In genomic region chr5:45695011-45695667, GRCh38 we compare ENCODE assay signal across 1 cellular context.
TF ChIP-seq lines count a peak whose summit lies in the region.

No MANE protein-coding gene starts in this region.

TF ChIP-seq in SK-N-SH, 30 proteins besides CTCF, POLR2A, EP300 and RAD21 (continued from another document):
- TF ChIP-seq REST (IDR thresholded peaks at IDR 0.05; ENCODE audit: low read depth, low read length), result no peak
- TF ChIP-seq FOXJ3 (CRISPR knock-in tag; IDR thresholded peaks at IDR 0.05), result no peak
- TF ChIP-seq ZBTB33 (IDR thresholded peaks at IDR 0.05; ENCODE audit: borderline replicate concordance, low read depth), result no peak
- TF ChIP-seq SMC3 (IDR thresholded peaks at IDR 0.05; ENCODE audit: low read depth, low read length), result no peak
- TF ChIP-seq TCF12 (IDR thresholded peaks at IDR 0.05), result no peak
- no peak for TF ChIP-seq EZH2phosphoT487 (IDR thresholded peaks at IDR 0.05; ENCODE audit: borderline replicate concordance, low read depth)
- no peak for TF ChIP-seq FOSL2 (IDR thresholded peaks at IDR 0.05; ENCODE audit: borderline replicate concordance, low read depth)
- TF ChIP-seq CHD2 (IDR thresholded peaks at IDR 0.05; ENCODE audit: low read length, partially characterized antibody), result no peak
- TF ChIP-seq MEF2A (IDR thresholded peaks at IDR 0.05; ENCODE audit: borderline replicate concordance, low read depth), result no peak
- no peak for TF ChIP-seq RCOR1 (IDR thresholded peaks at IDR 0.05; ENCODE audit: low read length)
- TF ChIP-seq GATA2 (CRISPR knock-in tag; IDR thresholded peaks at IDR 0.05), result no peak
- no peak for TF ChIP-seq SIN3A (IDR thresholded peaks at IDR 0.05; ENCODE audit: borderline replicate concordance, low read depth, low read length)
- TF ChIP-seq FOXM1 (IDR thresholded peaks at IDR 0.05; ENCODE audit: low read depth), result no peak
